17 cellular contexts compared by ENCODE assay signal in the genomic region with DNA sequence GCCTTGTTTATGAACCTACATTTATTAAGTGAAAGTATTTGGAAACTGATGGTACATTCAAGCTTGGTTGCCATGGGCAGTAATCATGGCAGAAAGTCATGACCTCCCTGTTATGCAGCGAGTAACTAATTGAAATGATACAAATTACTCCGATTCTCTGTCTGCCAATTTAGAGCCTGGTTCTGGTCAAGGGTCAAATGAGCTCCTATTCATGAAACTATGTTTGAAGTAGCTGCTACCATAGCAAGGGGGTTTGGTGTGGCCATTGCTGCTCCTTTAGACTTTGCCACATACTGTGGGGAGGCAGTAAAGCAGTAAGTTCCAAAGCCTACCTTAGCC.
DNase-seq lines count a peak whose midpoint lies in the region; ATAC-seq and TF ChIP-seq lines count a peak whose summit lies in the region.
"Had no signal": no experiment of that assay in that cellular context is flagged by ENCODE, and none has a peak within 500 bp of the region (broad histone marks: within the 10 kb centered on the region; RNA-seq: fewer than 3 reads in every experiment).

No MANE protein-coding gene starts in this region.

- no peak for TF ChIP-seq POLR2A in right lobe of liver (IDR thresholded peaks at IDR 0.05)

- no peaks in the 10 kb centered on the region for H3K36me3 Mint-ChIP-seq in endodermal cell (ENCODE audit: low read depth)
- H3K36me3 Mint-ChIP-seq in activated CD4-positive, alpha-beta memory T cell treated with anti-CD3 and anti-CD28 coated beads, Interleukin-2, amount 10 ng/mL, durations not matched to agents 7 days and 5 days (ENCODE audit: low read depth), result no peaks in the 10 kb centered on the region
- H3K36me3 Mint-ChIP-seq: CD4-positive, alpha-beta memory T cell had no signal

- ATAC-seq in right lobe of liver (peak; percentile 56 to 84 (median 66)), HG02759 (IDR thresholded peaks at IDR 0.05; ENCODE audit: unreplicated experiment) (no peak)
- ATAC-seq: Panc1 had no signal

- intact Hi-C loops in right lobe of liver (cut with DNase I), result no loop called here
- intact Hi-C loops in cardiac septum (cut with DNase I), result no loop called here

- peaks cover 4% of the 10 kb centered on the region for H3K4me1 Mint-ChIP-seq in endodermal cell
- H3K4me1 Mint-ChIP-seq in activated CD4-positive, alpha-beta memory T cell treated with anti-CD3 and anti-CD28 coated beads, Interleukin-2, amount 10 ng/mL, durations not matched to agents 7 days and 5 days, result no peaks in the 10 kb centered on the region
- H3K4me1 Mint-ChIP-seq: CD4-positive, alpha-beta memory T cell had no signal

- H3K4me3 ChIP-seq in endodermal cell (ENCODE audit: low read length) (no peak overlapping the region), right lobe of liver (peak overlapping the region in 1 of 3 donors; percentile 17)

- no peaks in the 10 kb centered on the region for H3K36me3 ChIP-seq in endodermal cell (ENCODE audit: control insufficient read depth, insufficient read depth, low read length)
- H3K36me3 ChIP-seq in right lobe of liver, result no peaks in the 10 kb centered on the region
- H3K36me3 ChIP-seq: BE2C had no signal

- 63 to 94% methylated on average over 1 to 2 of the region's 2 CpGs for WGBS in endodermal cell (ENCODE audit: insufficient coverage in 1 of 2, insufficient read length in 1 of 2), 2 experiments
- WGBS in right lobe of liver (ENCODE audit: insufficient coverage, low coverage, low lambda C conversion rate, missing lambda C conversion rate), result 28% methylated on average over 2 of the region's 2 CpGs

- H3K27me3 ChIP-seq in endodermal cell (ENCODE audit: control insufficient read depth, insufficient read depth, low read length, poor library complexity, severe bottlenecking), result no peaks in the 10 kb centered on the region
- no peaks in the 10 kb centered on the region for H3K27me3 ChIP-seq in right lobe of liver
- H3K27me3 ChIP-seq: BE2C had no signal

- H3K4me1 ChIP-seq in endodermal cell (ENCODE audit: control insufficient read depth, insufficient read depth, low read length) (no peaks in the 10 kb centered on the region), right lobe of liver (peaks cover 0 to 25% (median 2%) of the 10 kb centered on the region in 4 donors)
- H3K4me1 ChIP-seq: BE2C had no signal

- H3K9me3 ChIP-seq in endodermal cell (ENCODE audit: control insufficient read depth, low read length) (no peaks in the 10 kb centered on the region), right lobe of liver (no peaks in the 10 kb centered on the region)
- H3K9me3 ChIP-seq: BE2C had no signal

- H3K27me3 Mint-ChIP-seq in endodermal cell (ENCODE audit: insufficient read depth), result peaks cover 3% of the 10 kb centered on the region
- peaks cover 6% of the 10 kb centered on the region for H3K27me3 Mint-ChIP-seq in activated CD4-positive, alpha-beta memory T cell treated with anti-CD3 and anti-CD28 coated beads, Interleukin-2, amount 10 ng/mL, durations not matched to agents 7 days and 5 days

- POLR2A ChIA-PET in GM10248 (lab: Yijun Ruan, JAX), result no interaction called here
- POLR2A ChIA-PET in activated CD4-positive, alpha-beta memory T cell treated with anti-CD3 and anti-CD28 coated beads, Interleukin-2, amount 10 ng/mL, durations not matched to agents 7 days and 5 days (lab: Charles Lee), result no interaction called here

- peak overlapping the region; percentile 42 for H3K27ac ChIP-seq in endodermal cell (ENCODE audit: low read depth, low read length)
- H3K27ac ChIP-seq in right lobe of liver, result peak overlapping the region in 1 of 3 donors; percentile 33
- H3K27ac ChIP-seq: KMS-11 had no signal

- TF ChIP-seq CTCF in endodermal cell (conservative IDR thresholded peaks at IDR 0.05) (no peak), right lobe of liver (IDR thresholded peaks at IDR 0.05) (no peak), GM10248 (IDR thresholded peaks at IDR 0.05; ENCODE audit: control extremely low read depth, extremely low read depth, low read depth, missing control alignments) (no peak)

- H3K27ac Mint-ChIP-seq in endodermal cell, result no peak overlapping the region
- no peak overlapping the region for H3K27ac Mint-ChIP-seq in activated CD4-positive, alpha-beta memory T cell treated with anti-CD3 and anti-CD28 coated beads, Interleukin-2, amount 10 ng/mL, durations not matched to agents 7 days and 5 days
- H3K27ac Mint-ChIP-seq: CD4-positive, alpha-beta memory T cell had no signal

- no peak overlapping the region for H3K9ac ChIP-seq in endodermal cell (ENCODE audit: extremely low read depth, low read length, poor library complexity, severe bottlenecking)
- H3K9ac ChIP-seq: KMS-11 had no signal

- CTCF ChIA-PET in GM10248 (lab: Yijun Ruan, JAX), result interaction anchor here (1.3 to 4.6 kb wide), 3 partner anchors 8 to 14 kb away, joined by 6 to 20 read pairs (median 6); no protein-coding TSS in a partner anchor
- CTCF ChIA-PET in activated CD4-positive, alpha-beta memory T cell treated with anti-CD3 and anti-CD28 coated beads, Interleukin-2, amount 10 ng/mL, durations not matched to agents 7 days and 5 days (lab: Charles Lee), result no interaction called here

- no peaks in the 10 kb centered on the region for H3K9me3 Mint-ChIP-seq in endodermal cell
- H3K9me3 Mint-ChIP-seq in activated CD4-positive, alpha-beta memory T cell treated with anti-CD3 and anti-CD28 coated beads, Interleukin-2, amount 10 ng/mL, durations not matched to agents 7 days and 5 days, result no peaks in the 10 kb centered on the region

- no peak overlapping the region for H3K4me3 Mint-ChIP-seq in endodermal cell
- H3K4me3 Mint-ChIP-seq in activated CD4-positive, alpha-beta memory T cell treated with anti-CD3 and anti-CD28 coated beads, Interleukin-2, amount 10 ng/mL, durations not matched to agents 7 days and 5 days, result no peak overlapping the region
- H3K4me3 Mint-ChIP-seq: CD4-positive, alpha-beta memory T cell had no signal

- no peak for DNase-seq in endodermal cell
- no peak for DNase-seq in right lobe of liver
- DNase-seq in renal cortical epithelial cell (ENCODE audit: low read depth), result peak; percentile 70
- DNase-seq in GM10248 (ENCODE audit: extremely low spot score), result no peak
- no peak for DNase-seq in activated CD4-positive, alpha-beta memory T cell treated with anti-CD3 and anti-CD28 coated beads, Interleukin-2, amount 10 ng/mL, durations not matched to agents 7 days and 5 days
- no peak for DNase-seq in cardiac septum (ENCODE audit: low spot score)
- DNase-seq: BE2C; CD4-positive, alpha-beta memory T cell; DMS79; NCI-H1048; NCI-H1436 treated with DMSO at 0.1 percent for 48 hours; NCI-H2081; NCI-H2227 treated with DMSO at 0.1 percent for 48 hours; NCI-H524 treated with DMSO at 0.1 percent for 48 hours had no signal
